In the genomic region with DNA sequence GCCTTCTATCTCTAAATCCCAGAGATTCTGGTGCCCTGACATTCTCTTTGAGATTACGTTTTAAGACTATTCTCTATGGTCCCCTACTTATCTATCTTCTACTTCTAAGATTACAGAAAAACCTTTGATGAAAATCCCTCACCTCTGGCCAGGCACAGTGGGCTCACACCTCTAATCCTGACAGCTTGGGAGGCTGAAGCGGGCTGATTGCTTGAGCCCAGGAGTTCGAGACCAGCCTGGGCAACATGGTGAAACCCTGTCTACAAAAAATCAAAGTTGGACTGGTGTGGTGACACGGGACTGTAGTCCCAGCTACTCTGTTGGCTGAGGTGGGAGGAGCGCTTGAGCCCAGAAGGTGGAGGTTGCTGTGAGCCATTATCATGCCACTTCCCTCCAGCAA, we compare ENCODE assay signal across 1 cellular context.
TF ChIP-seq lines count a peak whose summit lies in the region.

No MANE protein-coding gene starts in this region.

TF ChIP-seq in GM23338, 12 proteins besides CTCF, POLR2A, EP300 and RAD21:
- TF ChIP-seq REST (IDR thresholded peaks at IDR 0.05; ENCODE audit: unreplicated experiment) = no peak
- TF ChIP-seq EZH2phosphoT487 (IDR thresholded peaks at IDR 0.05; ENCODE audit: unreplicated experiment) = no peak
- no peak for TF ChIP-seq ZNF331 (CRISPR knock-in tag; IDR thresholded peaks at IDR 0.05; ENCODE audit: low read depth)
- no peak for TF ChIP-seq POLR2AphosphoS5 (IDR thresholded peaks at IDR 0.05; ENCODE audit: low read depth)
- no peak for TF ChIP-seq EZH2 (IDR thresholded peaks at IDR 0.05; ENCODE audit: low read depth, unreplicated experiment)
- no peak for TF ChIP-seq ETS1 (IDR thresholded peaks at IDR 0.05)
- TF ChIP-seq NANOG (IDR thresholded peaks at IDR 0.05; ENCODE audit: borderline replicate concordance) = no peak
- no peak for TF ChIP-seq STAT1 (IDR thresholded peaks at IDR 0.05; ENCODE audit: unreplicated experiment)
- TF ChIP-seq, protein P1, sequence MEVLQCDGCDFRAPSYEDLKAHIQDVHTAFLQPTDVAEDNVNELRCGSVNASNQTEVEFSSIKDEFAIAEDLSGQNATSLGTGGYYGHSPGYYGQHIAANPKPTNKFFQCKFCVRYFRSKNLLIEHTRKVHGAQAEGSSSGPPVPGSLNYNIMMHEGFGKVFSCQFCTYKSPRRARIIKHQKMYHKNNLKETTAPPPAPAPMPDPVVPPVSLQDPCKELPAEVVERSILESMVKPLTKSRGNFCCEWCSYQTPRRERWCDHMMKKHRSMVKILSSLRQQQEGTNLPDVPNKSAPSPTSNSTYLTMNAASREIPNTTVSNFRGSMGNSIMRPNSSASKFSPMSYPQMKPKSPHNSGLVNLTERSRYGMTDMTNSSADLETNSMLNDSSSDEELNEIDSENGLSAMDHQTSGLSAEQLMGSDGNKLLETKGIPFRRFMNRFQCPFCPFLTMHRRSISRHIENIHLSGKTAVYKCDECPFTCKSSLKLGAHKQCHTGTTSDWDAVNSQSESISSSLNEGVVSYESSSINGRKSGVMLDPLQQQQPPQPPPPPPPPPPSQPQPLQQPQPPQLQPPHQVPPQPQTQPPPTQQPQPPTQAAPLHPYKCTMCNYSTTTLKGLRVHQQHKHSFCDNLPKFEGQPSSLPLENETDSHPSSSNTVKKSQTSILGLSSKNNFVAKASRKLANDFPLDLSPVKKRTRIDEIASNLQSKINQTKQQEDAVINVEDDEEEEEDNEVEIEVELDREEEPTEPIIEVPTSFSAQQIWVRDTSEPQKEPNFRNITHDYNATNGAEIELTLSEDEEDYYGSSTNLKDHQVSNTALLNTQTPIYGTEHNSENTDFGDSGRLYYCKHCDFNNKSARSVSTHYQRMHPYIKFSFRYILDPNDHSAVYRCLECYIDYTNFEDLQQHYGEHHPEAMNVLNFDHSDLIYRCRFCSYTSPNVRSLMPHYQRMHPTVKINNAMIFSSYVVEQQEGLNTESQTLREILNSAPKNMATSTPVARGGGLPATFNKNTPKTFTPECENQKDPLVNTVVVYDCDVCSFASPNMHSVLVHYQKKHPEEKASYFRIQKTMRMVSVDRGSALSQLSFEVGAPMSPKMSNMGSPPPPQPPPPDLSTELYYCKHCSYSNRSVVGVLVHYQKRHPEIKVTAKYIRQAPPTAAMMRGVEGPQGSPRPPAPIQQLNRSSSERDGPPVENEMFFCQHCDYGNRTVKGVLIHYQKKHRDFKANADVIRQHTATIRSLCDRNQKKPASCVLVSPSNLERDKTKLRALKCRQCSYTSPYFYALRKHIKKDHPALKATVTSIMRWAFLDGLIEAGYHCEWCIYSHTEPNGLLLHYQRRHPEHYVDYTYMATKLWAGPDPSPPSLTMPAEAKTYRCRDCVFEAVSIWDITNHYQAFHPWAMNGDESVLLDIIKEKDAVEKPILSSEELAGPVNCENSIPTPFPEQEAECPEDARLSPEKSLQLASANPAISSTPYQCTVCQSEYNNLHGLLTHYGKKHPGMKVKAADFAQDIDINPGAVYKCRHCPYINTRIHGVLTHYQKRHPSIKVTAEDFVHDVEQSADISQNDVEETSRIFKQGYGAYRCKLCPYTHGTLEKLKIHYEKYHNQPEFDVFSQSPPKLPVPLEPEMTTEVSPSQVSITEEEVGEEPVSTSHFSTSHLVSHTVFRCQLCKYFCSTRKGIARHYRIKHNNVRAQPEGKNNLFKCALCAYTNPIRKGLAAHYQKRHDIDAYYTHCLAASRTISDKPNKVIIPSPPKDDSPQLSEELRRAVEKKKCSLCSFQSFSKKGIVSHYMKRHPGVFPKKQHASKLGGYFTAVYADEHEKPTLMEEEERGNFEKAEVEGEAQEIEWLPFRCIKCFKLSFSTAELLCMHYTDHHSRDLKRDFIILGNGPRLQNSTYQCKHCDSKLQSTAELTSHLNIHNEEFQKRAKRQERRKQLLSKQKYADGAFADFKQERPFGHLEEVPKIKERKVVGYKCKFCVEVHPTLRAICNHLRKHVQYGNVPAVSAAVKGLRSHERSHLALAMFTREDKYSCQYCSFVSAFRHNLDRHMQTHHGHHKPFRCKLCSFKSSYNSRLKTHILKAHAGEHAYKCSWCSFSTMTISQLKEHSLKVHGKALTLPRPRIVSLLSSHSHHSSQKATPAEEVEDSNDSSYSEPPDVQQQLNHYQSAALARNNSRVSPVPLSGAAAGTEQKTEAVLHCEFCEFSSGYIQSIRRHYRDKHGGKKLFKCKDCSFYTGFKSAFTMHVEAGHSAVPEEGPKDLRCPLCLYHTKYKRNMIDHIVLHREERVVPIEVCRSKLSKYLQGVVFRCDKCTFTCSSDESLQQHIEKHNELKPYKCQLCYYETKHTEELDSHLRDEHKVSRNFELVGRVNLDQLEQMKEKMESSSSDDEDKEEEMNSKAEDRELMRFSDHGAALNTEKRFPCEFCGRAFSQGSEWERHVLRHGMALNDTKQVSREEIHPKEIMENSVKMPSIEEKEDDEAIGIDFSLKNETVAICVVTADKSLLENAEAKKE (CRISPR knock-in tag; IDR thresholded peaks at IDR 0.05) = no peak
- no peak for TF ChIP-seq CREB1 (CRISPR knock-in tag; IDR thresholded peaks at IDR 0.05; ENCODE audit: low read depth)
- TF ChIP-seq ZNF114 (CRISPR knock-in tag; IDR thresholded peaks at IDR 0.05) = no peak
- TF ChIP-seq JUNB (IDR thresholded peaks at IDR 0.05; ENCODE audit: unreplicated experiment) = no peak
TF ChIP-seq in GM23338: peak in this region for 0.
